Comparison of ENCODE assay signal across 30 cellular contexts in the genomic region with DNA sequence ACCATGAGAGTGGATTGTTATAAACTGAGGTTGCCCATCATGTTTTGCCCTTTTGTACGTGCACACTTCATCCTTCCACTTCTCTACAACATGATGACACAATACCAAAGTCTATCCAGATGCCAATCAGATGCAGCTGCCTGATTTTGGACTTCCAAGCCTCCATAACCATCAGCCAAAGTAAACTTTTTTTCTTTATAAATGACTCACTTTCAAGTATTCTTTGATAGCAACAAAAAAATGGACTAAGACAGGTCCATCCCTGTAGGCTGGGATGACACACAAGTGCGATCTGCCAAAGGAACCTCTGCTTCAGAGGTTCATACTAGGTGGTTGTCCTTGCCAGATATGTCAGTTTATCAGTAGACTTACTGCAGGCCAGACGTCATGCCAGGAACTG.
"Had no signal": no experiment of that assay in that cellular context is flagged by ENCODE, and none has a peak within 500 bp of the region (broad histone marks: within the 10 kb centered on the region; RNA-seq: fewer than 3 reads in every experiment).

No MANE protein-coding gene starts in this region.

- H3K9me3 ChIP-seq: ascending aorta, body of pancreas, breast epithelium, Peyer's patch had no signal

- H3K4me3 Mint-ChIP-seq: activated CD4-positive, alpha-beta T cell treated with anti-CD3 and anti-CD28 coated beads, Interleukin-2, amount 10 ng/mL, durations not matched to agents 24 days and 14 days; activated CD8-positive, alpha-beta T cell treated with anti-CD3 and anti-CD28 coated beads for 36 hours; activated naive CD8-positive, alpha-beta T cell treated with anti-CD3 and anti-CD28 coated beads, Interleukin-2, amount 10 ng/mL, durations not matched to agents 7 days and 5 days; activated T-cell treated with anti-CD3 and anti-CD28 coated beads, Interleukin-2, amount 50 U/mL, for 72 hours; activated T-helper 17 cell treated with anti-CD3 and anti-CD28 coated beads, Interleukin-2, amount 50 U/mL, for 72 hours; T-helper 1 cell treated with Interleukin-12 subunit alpha and Interleukin-12 subunit beta and Interleukin-4 antibody, amounts not matched to agents 30 μg/mL and 1 μg/mL, for 36 hours; T-helper 2 cell treated with Interferon-gamma antibody and Interleukin-4, amounts not matched to agents 5 μg/mL and 100 μg/mL, for 36 hours had no signal

- H3K27me3 Mint-ChIP-seq: activated CD4-positive, alpha-beta T cell treated with anti-CD3 and anti-CD28 coated beads, Interleukin-2, amount 10 ng/mL, durations not matched to agents 24 days and 14 days; activated CD8-positive, alpha-beta T cell treated with anti-CD3 and anti-CD28 coated beads for 36 hours; activated naive CD8-positive, alpha-beta T cell treated with anti-CD3 and anti-CD28 coated beads, Interleukin-2, amount 10 ng/mL, durations not matched to agents 7 days and 5 days; activated T-helper 17 cell treated with anti-CD3 and anti-CD28 coated beads, Interleukin-2, amount 50 U/mL, for 72 hours had no signal

- DNase-seq: activated CD4-positive, alpha-beta T cell treated with anti-CD3 and anti-CD28 coated beads, Interleukin-2, amount 10 ng/mL, durations not matched to agents 24 days and 14 days; activated CD4-positive, alpha-beta T cell treated with anti-CD3 and anti-CD28 coated beads, Interleukin-2, amount 50 U/mL, for 4 hours; activated CD8-positive, alpha-beta T cell treated with anti-CD3 and anti-CD28 coated beads for 36 hours; activated effector memory CD4-positive, alpha-beta T cell treated with anti-CD3 and anti-CD28 coated beads, Interleukin-2, amount 50 U/mL, for 16 hours; activated naive CD4-positive, alpha-beta T cell; activated naive CD4-positive, alpha-beta T cell treated with anti-CD3 and anti-CD28 coated beads, Interleukin-2, amount 50 U/mL, for 16 hours; activated naive CD8-positive, alpha-beta T cell treated with anti-CD3 and anti-CD28 coated beads, Interleukin-2, amount 10 ng/mL, durations not matched to agents 7 days and 5 days; activated T-cell treated with anti-CD3 and anti-CD28 coated beads, Interleukin-2, amount 50 U/mL, for 1 hour; activated T-cell treated with anti-CD3 and anti-CD28 coated beads, Interleukin-2, amount 50 U/mL, for 72 hours; amygdala; body of pancreas; NCI-H1092 treated with DMSO at 0.1 percent for 48 hours; NCI-H146; NCI-H187; NCI-H2029 treated with DMSO at 0.1 percent for 48 hours; NCI-H2107; NCI-H2227 treated with DMSO at 0.1 percent for 48 hours; NCI-H446; NCI-H510A treated with DMSO at 0.1 percent for 48 hours; Peyer's patch; SIG-M5 had no signal

- H3K27ac ChIP-seq: breast epithelium, KMS-11, Peyer's patch, RWPE1 had no signal

- H3K4me1 Mint-ChIP-seq: activated CD4-positive, alpha-beta T cell treated with anti-CD3 and anti-CD28 coated beads, Interleukin-2, amount 10 ng/mL, durations not matched to agents 24 days and 14 days; activated naive CD8-positive, alpha-beta T cell treated with anti-CD3 and anti-CD28 coated beads, Interleukin-2, amount 10 ng/mL, durations not matched to agents 7 days and 5 days; activated T-helper 17 cell treated with anti-CD3 and anti-CD28 coated beads, Interleukin-2, amount 50 U/mL, for 72 hours had no signal

- H3K36me3 Mint-ChIP-seq: activated naive CD8-positive, alpha-beta T cell treated with anti-CD3 and anti-CD28 coated beads, Interleukin-2, amount 10 ng/mL, durations not matched to agents 7 days and 5 days had no signal

- H3K4me2 ChIP-seq: KMS-11 had no signal

- H3K4me1 ChIP-seq: breast epithelium, Peyer's patch had no signal

- FAIRE-seq: TTC549 had no signal

- H3K4me3 ChIP-seq: ascending aorta, body of pancreas, breast epithelium, Peyer's patch had no signal

- H3K9me3 Mint-ChIP-seq: activated CD4-positive, alpha-beta T cell treated with anti-CD3 and anti-CD28 coated beads, Interleukin-2, amount 10 ng/mL, durations not matched to agents 24 days and 14 days; activated CD8-positive, alpha-beta T cell treated with anti-CD3 and anti-CD28 coated beads for 36 hours; activated naive CD8-positive, alpha-beta T cell treated with anti-CD3 and anti-CD28 coated beads, Interleukin-2, amount 10 ng/mL, durations not matched to agents 7 days and 5 days; activated T-cell treated with anti-CD3 and anti-CD28 coated beads, Interleukin-2, amount 50 U/mL, for 72 hours; T-helper 1 cell treated with Interleukin-12 subunit alpha and Interleukin-12 subunit beta and Interleukin-4 antibody, amounts not matched to agents 30 μg/mL and 1 μg/mL, for 36 hours; T-helper 2 cell treated with Interferon-gamma antibody and Interleukin-4, amounts not matched to agents 5 μg/mL and 100 μg/mL, for 36 hours had no signal

- H3K27ac Mint-ChIP-seq: activated CD4-positive, alpha-beta T cell treated with anti-CD3 and anti-CD28 coated beads, Interleukin-2, amount 10 ng/mL, durations not matched to agents 24 days and 14 days; activated CD8-positive, alpha-beta T cell treated with anti-CD3 and anti-CD28 coated beads for 36 hours; activated naive CD8-positive, alpha-beta T cell treated with anti-CD3 and anti-CD28 coated beads, Interleukin-2, amount 10 ng/mL, durations not matched to agents 7 days and 5 days; activated T-cell treated with anti-CD3 and anti-CD28 coated beads, Interleukin-2, amount 50 U/mL, for 72 hours; activated T-helper 17 cell treated with anti-CD3 and anti-CD28 coated beads, Interleukin-2, amount 50 U/mL, for 72 hours; T-helper 1 cell treated with Interleukin-12 subunit alpha and Interleukin-12 subunit beta and Interleukin-4 antibody, amounts not matched to agents 30 μg/mL and 1 μg/mL, for 36 hours; T-helper 2 cell treated with Interferon-gamma antibody and Interleukin-4, amounts not matched to agents 5 μg/mL and 100 μg/mL, for 36 hours had no signal

- H3K36me3 ChIP-seq: ascending aorta, breast epithelium, Peyer's patch had no signal

- H3K9ac ChIP-seq: KMS-11 had no signal

- H3K27me3 ChIP-seq: ascending aorta, body of pancreas, breast epithelium, Peyer's patch had no signal

- ATAC-seq: activated CD8-positive, alpha-beta T cell treated with anti-CD3 and anti-CD28 coated beads for 36 hours; activated T-cell treated with anti-CD3 and anti-CD28 coated beads, Interleukin-2, amount 50 U/mL, for 72 hours; activated T-helper 17 cell treated with anti-CD3 and anti-CD28 coated beads, Interleukin-2, amount 50 U/mL, for 72 hours; body of pancreas; Right ventricle myocardium inferior had no signal
